ENCODE assay signal across 22 cellular contexts in genomic region chr6:139239137-139239536, GRCh38. TPM values are rescaled to one million over a fixed set of nuclear protein-coding genes. Genes with fewer than 3 reads are reported as not detected.
DNase-seq lines count a peak whose midpoint lies in the region; ATAC-seq and TF ChIP-seq lines count a peak whose summit lies in the region.
"Had no signal": no experiment of that assay in that cellular context is flagged by ENCODE, and none has a peak within 500 bp of the region (broad histone marks: within the 10 kb centered on the region; RNA-seq: fewer than 3 reads in every experiment).

No MANE protein-coding gene starts in this region.

- H2AK5ac ChIP-seq in neuronal stem cell (ENCODE audit: low read depth, low read length) = no peak overlapping the region

- H2AFZ ChIP-seq in neuronal stem cell (ENCODE audit: low read length) = peak overlapping the region; percentile 71

- POLR2A ChIA-PET in MCF 10A (lab: Yijun Ruan, JAX) = no interaction called here

- DNase-seq in left cardiac atrium (no peak), cardiac septum (ENCODE audit: low spot score) (no peak), neuronal stem cell (ENCODE audit: low spot score) (no peak), erythroblast (lab: John Stamatoyannopoulos, UW) (no peak), MCF 10A (ENCODE audit: unreplicated experiment) (no peak), prostate gland (ENCODE audit: low spot score) (no peak)
- DNase-seq: ACHN; activated CD4-positive, alpha-beta T cell treated with anti-CD3 and anti-CD28 coated beads, Interleukin-2, amount 50 U/mL, for 1 hour; activated gamma-delta T cell; effector memory CD4-positive, alpha-beta T cell; glutamatergic neuron; left colon; mucosa of descending colon; NCI-H1105 treated with DMSO at 0.1 percent for 48 hours; NCI-H2081 treated with DMSO at 0.1 percent for 48 hours; NCI-H526 treated with DMSO at 0.1 percent for 48 hours; SIG-M5; T-helper 1 cell had no signal

- TF ChIP-seq POLR2A in erythroblast (IDR thresholded peaks at IDR 0.05; ENCODE audit: low read length) = no peak
- TF ChIP-seq POLR2A in prostate gland (IDR thresholded peaks at IDR 0.05) = no peak

- no peaks in the 10 kb centered on the region for H3K36me3 ChIP-seq in neuronal stem cell (replicated peaks in 1 of 2; ENCODE audit: control insufficient read depth in 2 of 2, insufficient read depth in 2 of 2, low read length in 2 of 2)
- H3K36me3 ChIP-seq in prostate gland = no peaks in the 10 kb centered on the region

- no peak overlapping the region for H3K4ac ChIP-seq in neuronal stem cell (ENCODE audit: low read length)

- H2BK5ac ChIP-seq in neuronal stem cell (ENCODE audit: low read length) = no peak overlapping the region

- peak; percentile 50 to 66 for ATAC-seq in left cardiac atrium
- no peak for ATAC-seq in GM21360 (IDR thresholded peaks at IDR 0.05; ENCODE audit: unreplicated experiment)
- ATAC-seq: left colon, mucosa of descending colon had no signal

- TF ChIP-seq CTCF in MCF 10A (IDR thresholded peaks at IDR 0.05; ENCODE audit: unreplicated experiment) (no peak), prostate gland (IDR thresholded peaks at IDR 0.05) (no peak)

- no peak overlapping the region for H3K4me3 Mint-ChIP-seq in dendritic cell treated with granulocyte-macrophage colony-stimulating factor and Interleukin-4, amounts not matched to agents 40 ng/mL and 50 ng/mL, for 4 days
- no peak overlapping the region for H3K4me3 Mint-ChIP-seq in MCF 10A (ENCODE audit: unreplicated experiment)
- H3K4me3 Mint-ChIP-seq: central memory CD8-positive, alpha-beta T cell had no signal

- no peak overlapping the region for H3K4me2 ChIP-seq in neuronal stem cell (ENCODE audit: insufficient read depth, low read length, poor library complexity, severe bottlenecking)
- H3K4me2 ChIP-seq: BLaER1 treated with 17β-estradiol and CSF1 and Interleukin-3, amounts not matched to agents 10 nM and 100 nM had no signal

- peak overlapping the region; percentile 24 for H4K8ac ChIP-seq in neuronal stem cell (ENCODE audit: low read depth, low read length)

- CTCF ChIA-PET in MCF 10A (lab: Yijun Ruan, JAX) = no interaction called here

- no TSS peak for BruUV-seq in MCF 10A (replicated peaks; lab: Mats Ljungman, UMichigan)

- H2BK15ac ChIP-seq in neuronal stem cell (ENCODE audit: low read length) = no peak overlapping the region

- intact Hi-C loops in left cardiac atrium (cut with DNase I) (no loop called here), cardiac septum (cut with DNase I) (no loop called here), MCF 10A (cut with micrococcal nuclease) (no loop called here), prostate gland (cut with DNase I) (no loop called here)
- intact Hi-C loops in dendritic cell treated with granulocyte-macrophage colony-stimulating factor and Interleukin-4, amounts not matched to agents 40 ng/mL and 50 ng/mL, for 4 days (cut with micrococcal nuclease) = no loop called here

- H3K27me3 ChIP-seq in neuronal stem cell (ENCODE audit: control insufficient read depth in 3 of 3, insufficient read depth in 3 of 3, low read depth in 1 of 3, low read length in 3 of 3) (no peaks in the 10 kb centered on the region), prostate gland (replicated peaks; ENCODE audit: insufficient read depth) (no peaks in the 10 kb centered on the region)
- H3K27me3 ChIP-seq: BLaER1 treated with 17β-estradiol and CSF1 and Interleukin-3, amounts not matched to agents 10 nM and 100 nM had no signal

- H4K91ac ChIP-seq in neuronal stem cell (ENCODE audit: low read depth, low read length, poor library complexity) = no peak overlapping the region

- no CpG with 5 or more reads among the region's 9 CpGs for WGBS in neuronal stem cell (ENCODE audit: extremely low coverage in 2 of 2, insufficient read length in 2 of 2, insufficient replicate concordance in 1 of 2), 2 donors
- WGBS in prostate gland = 64% methylated on average over 9 of the region's 9 CpGs

- peaks cover 16% of the 10 kb centered on the region for H3K9me3 Mint-ChIP-seq in dendritic cell treated with granulocyte-macrophage colony-stimulating factor and Interleukin-4, amounts not matched to agents 40 ng/mL and 50 ng/mL, for 4 days
- no peaks in the 10 kb centered on the region for H3K9me3 Mint-ChIP-seq in MCF 10A (ENCODE audit: unreplicated experiment)
- H3K9me3 Mint-ChIP-seq: central memory CD8-positive, alpha-beta T cell had no signal

- H3K9ac ChIP-seq in neuronal stem cell (ENCODE audit: low read depth, low read length, poor library complexity) = no peak overlapping the region
- H3K9ac ChIP-seq: BLaER1 treated with 17β-estradiol and CSF1 and Interleukin-3, amounts not matched to agents 10 nM and 100 nM had no signal

- H3K4me1 Mint-ChIP-seq in dendritic cell treated with granulocyte-macrophage colony-stimulating factor and Interleukin-4, amounts not matched to agents 40 ng/mL and 50 ng/mL, for 4 days (ENCODE audit: low read depth) = no peaks in the 10 kb centered on the region
- peaks cover 7% of the 10 kb centered on the region for H3K4me1 Mint-ChIP-seq in MCF 10A (ENCODE audit: insufficient read depth, unreplicated experiment)
- H3K4me1 Mint-ChIP-seq: central memory CD8-positive, alpha-beta T cell had no signal

- H3K36me3 Mint-ChIP-seq in dendritic cell treated with granulocyte-macrophage colony-stimulating factor and Interleukin-4, amounts not matched to agents 40 ng/mL and 50 ng/mL, for 4 days (ENCODE audit: low read depth) = peaks cover under 1% of the 10 kb centered on the region
- no peaks in the 10 kb centered on the region for H3K36me3 Mint-ChIP-seq in MCF 10A (ENCODE audit: insufficient read depth, unreplicated experiment)

- no peaks in the 10 kb centered on the region for H3K27me3 Mint-ChIP-seq in dendritic cell treated with granulocyte-macrophage colony-stimulating factor and Interleukin-4, amounts not matched to agents 40 ng/mL and 50 ng/mL, for 4 days
- no peaks in the 10 kb centered on the region for H3K27me3 Mint-ChIP-seq in MCF 10A (ENCODE audit: insufficient read depth, unreplicated experiment)
- H3K27me3 Mint-ChIP-seq: central memory CD8-positive, alpha-beta T cell had no signal

- H2BK120ac ChIP-seq in neuronal stem cell (ENCODE audit: low read depth, low read length) = no peak overlapping the region

- H3K14ac ChIP-seq in neuronal stem cell (ENCODE audit: low read length) = no peak overlapping the region

- no peak overlapping the region for H3K4me3 ChIP-seq in neuronal stem cell (ENCODE audit: low read length in 2 of 2)
- H3K4me3 ChIP-seq in prostate gland = no peak overlapping the region
- H3K4me3 ChIP-seq: BLaER1 treated with 17β-estradiol and CSF1 and Interleukin-3, amounts not matched to agents 10 nM and 100 nM; mucosa of descending colon had no signal

- H3K23ac ChIP-seq in neuronal stem cell (ENCODE audit: low read depth, low read length, poor library complexity) = no peak overlapping the region

- H3K4me1 ChIP-seq in neuronal stem cell (ENCODE audit: control insufficient read depth in 2 of 2, insufficient read depth in 1 of 2, low read depth in 1 of 2, low read length in 2 of 2) = peaks cover 0 to 5% of the 10 kb centered on the region in 2 donors
- no peaks in the 10 kb centered on the region for H3K4me1 ChIP-seq in prostate gland (replicated peaks)

- H2BK12ac ChIP-seq in neuronal stem cell (ENCODE audit: low read length) = no peak overlapping the region

- peaks cover 3 to 9% of the 10 kb centered on the region in 2 donors for H3K9me3 ChIP-seq in neuronal stem cell (replicated peaks in 1 of 2; ENCODE audit: control insufficient read depth in 2 of 2, insufficient read depth in 1 of 2, low read depth in 1 of 2, low read length in 2 of 2)
- H3K9me3 ChIP-seq in prostate gland = no peaks in the 10 kb centered on the region
- H3K9me3 ChIP-seq: mucosa of descending colon had no signal

- H3K27ac ChIP-seq in neuronal stem cell (replicated peaks; ENCODE audit: low read length) (no peak overlapping the region), prostate gland (no peak overlapping the region)
- H3K27ac ChIP-seq: BLaER1 treated with 17β-estradiol and CSF1 and Interleukin-3, amounts not matched to agents 10 nM and 100 nM had no signal

- H3K18ac ChIP-seq in neuronal stem cell (ENCODE audit: low read length) = peak overlapping the region; percentile 90

- peak overlapping the region; percentile 16 for H3K27ac Mint-ChIP-seq in dendritic cell treated with granulocyte-macrophage colony-stimulating factor and Interleukin-4, amounts not matched to agents 40 ng/mL and 50 ng/mL, for 4 days
- H3K27ac Mint-ChIP-seq in MCF 10A (ENCODE audit: low read depth, unreplicated experiment) = no peak overlapping the region

- H3K79me1 ChIP-seq in neuronal stem cell (ENCODE audit: low read depth, low read length) = no peaks in the 10 kb centered on the region

RNA-seq across cellular contexts. Expression of gene TXLNB, which starts 52.7 kb away (rescaled TPM):
- 10 to 100 TPM; 52.4 to 60.4 TPM for total RNA-seq in left cardiac atrium
- total RNA-seq in cardiac septum = 135 TPM
- polyA plus RNA-seq in neuronal stem cell (2013, experiment 1 of 2) = 0.26 TPM
- polyA plus RNA-seq in neuronal stem cell (2013, experiment 2 of 2) = 0.30 TPM
- not detected in 2 replicates for total RNA-seq in MCF 10A (2022)
- total RNA-seq in prostate gland = 1 to 10 TPM in 1 of 2 donors, under 1 TPM in 1; 0.32 to 1.2 TPM

Comparison
In these comparisons a context has a peak if more than half of its experiments do, and no peak if none do; other contexts are left out.
1. RNA of gene TXLNB, which starts 52.7 kb away (total RNA-seq): 135 TPM in cardiac septum (single experiment) and 52.4 to 60.4 TPM in left cardiac atrium; 0.32 to 1.2 TPM in prostate gland and not detected in MCF 10A; every median in the first group is over 10 times any median in the second.